Comparison of ENCODE assay signal across 1 cellular context in the genomic region with DNA sequence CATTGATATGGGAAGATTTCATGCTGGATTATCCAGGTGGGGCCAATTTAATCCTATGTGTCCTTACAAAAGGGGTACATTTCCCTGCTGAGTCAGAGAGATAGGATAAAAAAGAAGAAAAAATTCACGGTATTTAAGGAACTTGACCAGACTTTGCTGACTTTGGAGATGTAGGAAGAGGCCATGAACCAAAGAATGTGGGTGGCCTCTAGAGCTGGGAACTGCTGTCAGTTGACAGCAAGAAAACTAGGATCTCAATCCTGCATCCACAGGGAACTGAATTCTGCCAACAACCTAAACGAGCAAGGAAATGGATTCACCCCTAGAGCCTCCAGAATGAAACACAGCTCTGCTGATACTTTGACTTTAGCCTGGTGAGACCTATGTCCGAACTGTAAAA.
TF ChIP-seq lines count a peak whose summit lies in the region.

No MANE protein-coding gene starts in this region.

TF ChIP-seq in GM23338, 12 proteins besides CTCF, POLR2A, EP300 and RAD21 (continued from another document):
- TF ChIP-seq POLR2AphosphoS5 (IDR thresholded peaks at IDR 0.05; ENCODE audit: low read depth) = no peak
